ENCODE assay signal across 1 cellular context in the genomic region with DNA sequence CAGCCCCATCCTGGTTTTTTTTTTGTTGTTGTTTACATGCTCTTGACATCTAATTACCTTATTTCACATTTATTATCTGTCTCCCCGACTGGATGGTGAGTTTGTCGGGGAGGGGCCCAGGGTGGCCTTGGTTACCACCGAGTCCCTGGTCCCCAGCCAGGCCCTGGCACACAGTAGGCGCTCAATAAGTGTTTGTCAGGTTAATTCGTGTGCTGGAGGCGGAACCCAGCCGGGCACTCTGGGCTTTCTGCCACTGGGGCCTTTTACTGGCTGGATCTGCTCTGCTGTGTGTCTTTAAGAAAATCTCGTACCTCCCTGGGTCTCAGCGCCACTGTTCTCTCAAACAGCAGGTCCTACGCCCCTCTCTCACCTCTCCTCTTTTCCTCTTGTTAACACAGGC.
TF ChIP-seq lines count a peak whose summit lies in the region.

No MANE protein-coding gene starts in this region.

TF ChIP-seq in A549, 52 proteins besides CTCF, POLR2A, EP300 and RAD21:
- TF ChIP-seq ZFP36 (IDR thresholded peaks at IDR 0.05; ENCODE audit: borderline replicate concordance, partially characterized antibody) (no peak), MAFK (IDR thresholded peaks at IDR 0.05; ENCODE audit: partially characterized antibody) (no peak)
- TF ChIP-seq, protein P1, sequence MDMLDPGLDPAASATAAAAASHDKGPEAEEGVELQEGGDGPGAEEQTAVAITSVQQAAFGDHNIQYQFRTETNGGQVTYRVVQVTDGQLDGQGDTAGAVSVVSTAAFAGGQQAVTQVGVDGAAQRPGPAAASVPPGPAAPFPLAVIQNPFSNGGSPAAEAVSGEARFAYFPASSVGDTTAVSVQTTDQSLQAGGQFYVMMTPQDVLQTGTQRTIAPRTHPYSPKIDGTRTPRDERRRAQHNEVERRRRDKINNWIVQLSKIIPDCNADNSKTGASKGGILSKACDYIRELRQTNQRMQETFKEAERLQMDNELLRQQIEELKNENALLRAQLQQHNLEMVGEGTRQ (IDR thresholded peaks at IDR 0.05), result no peak
